Comparison of ENCODE assay signal across 13 cellular contexts in genomic region chrX:39773150-39773549, GRCh38.
DNase-seq lines count a peak whose midpoint lies in the region; ATAC-seq and TF ChIP-seq lines count a peak whose summit lies in the region.
"Had no signal": no experiment of that assay in that cellular context is flagged by ENCODE, and none has a peak within 500 bp of the region (broad histone marks: within the 10 kb centered on the region; RNA-seq: fewer than 3 reads in every experiment).

No MANE protein-coding gene starts in this region.

- H3K27ac ChIP-seq in coronary artery = no peak overlapping the region

- no peak overlapping the region for H3K4me3 Mint-ChIP-seq in activated naive CD4-positive, alpha-beta T cell treated with anti-CD3 and anti-CD28 coated beads, Interleukin-2, amount 50 U/mL, for 24 hours
- peak overlapping the region; percentile 10 for H3K4me3 Mint-ChIP-seq in activated naive CD8-positive, alpha-beta T cell treated with anti-CD3 and anti-CD28 coated beads, Interleukin-2, amount 10 ng/mL, durations not matched to agents 7 days and 5 days
- H3K4me3 Mint-ChIP-seq in progenitor cell of endocrine pancreas (ENCODE audit: low read depth) = peak overlapping the region; percentile 30
- H3K4me3 Mint-ChIP-seq: IgD-negative memory B cell, nephron progenitor cell had no signal

- DNase-seq in activated naive CD4-positive, alpha-beta T cell treated with anti-CD3 and anti-CD28 coated beads, Interleukin-2, amount 50 U/mL, for 16 hours = no peak
- peak; percentile 84 to 89 for DNase-seq in NCI-H526 (lab: John Stamatoyannopoulos, UW)
- DNase-seq in activated naive CD8-positive, alpha-beta T cell treated with anti-CD3 and anti-CD28 coated beads, Interleukin-2, amount 10 ng/mL, durations not matched to agents 7 days and 5 days = no peak
- DNase-seq in progenitor cell of endocrine pancreas (ENCODE audit: low spot score, unreplicated experiment) = no peak
- no peak for DNase-seq in coronary artery (ENCODE audit: low spot score)
- DNase-seq: NCI-H1092 treated with DMSO at 0.1 percent for 48 hours, NCI-H446, nephron progenitor cell, upper lobe of right lung had no signal

- peaks cover 1% of the 10 kb centered on the region for H3K36me3 Mint-ChIP-seq in activated naive CD4-positive, alpha-beta T cell treated with anti-CD3 and anti-CD28 coated beads, Interleukin-2, amount 50 U/mL, for 24 hours
- peaks cover 2% of the 10 kb centered on the region for H3K36me3 Mint-ChIP-seq in activated naive CD8-positive, alpha-beta T cell treated with anti-CD3 and anti-CD28 coated beads, Interleukin-2, amount 10 ng/mL, durations not matched to agents 7 days and 5 days
- no peaks in the 10 kb centered on the region for H3K36me3 Mint-ChIP-seq in progenitor cell of endocrine pancreas (ENCODE audit: insufficient read depth)
- H3K36me3 Mint-ChIP-seq: IgD-negative memory B cell had no signal

- H3K27ac Mint-ChIP-seq in activated naive CD4-positive, alpha-beta T cell treated with anti-CD3 and anti-CD28 coated beads, Interleukin-2, amount 50 U/mL, for 24 hours = peak overlapping the region; percentile 4
- peak overlapping the region; percentile 79 for H3K27ac Mint-ChIP-seq in activated naive CD8-positive, alpha-beta T cell treated with anti-CD3 and anti-CD28 coated beads, Interleukin-2, amount 10 ng/mL, durations not matched to agents 7 days and 5 days
- H3K27ac Mint-ChIP-seq in progenitor cell of endocrine pancreas = peak overlapping the region; percentile 93
- H3K27ac Mint-ChIP-seq: IgD-negative memory B cell, nephron progenitor cell had no signal

- ATAC-seq in activated naive CD8-positive, alpha-beta T cell treated with anti-CD3 and anti-CD28 coated beads, Interleukin-2, amount 10 ng/mL, durations not matched to agents 7 days and 5 days (ENCODE audit: low read depth) = no peak
- no peak for ATAC-seq in GM21381 (IDR thresholded peaks at IDR 0.05; ENCODE audit: unreplicated experiment)
- no peak for ATAC-seq in HG03378 (IDR thresholded peaks at IDR 0.05; ENCODE audit: unreplicated experiment)
- ATAC-seq: upper lobe of right lung had no signal

- POLR2A ChIA-PET in activated naive CD8-positive, alpha-beta T cell treated with anti-CD3 and anti-CD28 coated beads, Interleukin-2, amount 10 ng/mL, durations not matched to agents 7 days and 5 days (lab: Charles Lee) = interaction anchor here (1.5 kb wide), 1 partner anchor 82 kb away, joined by 4 read pairs; no protein-coding TSS in a partner anchor

- no peak overlapping the region for H3K4me3 ChIP-seq in coronary artery
- H3K4me3 ChIP-seq: upper lobe of right lung had no signal

- TF ChIP-seq CTCF in progenitor cell of endocrine pancreas (IDR thresholded peaks at IDR 0.05; ENCODE audit: unreplicated experiment) (no peak), coronary artery (IDR thresholded peaks at IDR 0.05) (no peak)

- no peaks in the 10 kb centered on the region for H3K27me3 Mint-ChIP-seq in activated naive CD4-positive, alpha-beta T cell treated with anti-CD3 and anti-CD28 coated beads, Interleukin-2, amount 50 U/mL, for 24 hours
- H3K27me3 Mint-ChIP-seq in activated naive CD8-positive, alpha-beta T cell treated with anti-CD3 and anti-CD28 coated beads, Interleukin-2, amount 10 ng/mL, durations not matched to agents 7 days and 5 days = no peaks in the 10 kb centered on the region
- peaks cover 3% of the 10 kb centered on the region for H3K27me3 Mint-ChIP-seq in progenitor cell of endocrine pancreas

- H3K9me3 Mint-ChIP-seq in activated naive CD4-positive, alpha-beta T cell treated with anti-CD3 and anti-CD28 coated beads, Interleukin-2, amount 50 U/mL, for 24 hours = no peaks in the 10 kb centered on the region
- H3K9me3 Mint-ChIP-seq in activated naive CD8-positive, alpha-beta T cell treated with anti-CD3 and anti-CD28 coated beads, Interleukin-2, amount 10 ng/mL, durations not matched to agents 7 days and 5 days = no peaks in the 10 kb centered on the region
- peaks cover 4% of the 10 kb centered on the region for H3K9me3 Mint-ChIP-seq in progenitor cell of endocrine pancreas (ENCODE audit: low read depth)

- peaks cover 46% of the 10 kb centered on the region for H3K4me1 Mint-ChIP-seq in activated naive CD4-positive, alpha-beta T cell treated with anti-CD3 and anti-CD28 coated beads, Interleukin-2, amount 50 U/mL, for 24 hours
- H3K4me1 Mint-ChIP-seq in activated naive CD8-positive, alpha-beta T cell treated with anti-CD3 and anti-CD28 coated beads, Interleukin-2, amount 10 ng/mL, durations not matched to agents 7 days and 5 days = peaks cover 32% of the 10 kb centered on the region
- H3K4me1 Mint-ChIP-seq in progenitor cell of endocrine pancreas (ENCODE audit: low read depth) = peaks cover 28% of the 10 kb centered on the region

Comparison
In these comparisons a context has a peak if more than half of its experiments do, and no peak if none do; other contexts are left out.
1. H3K27ac Mint-ChIP-seq: peak in every context shown above with its lines; median percentile 93 in progenitor cell of endocrine pancreas; 79 in activated naive CD8-positive, alpha-beta T cell treated with anti-CD3 and anti-CD28 coated beads, Interleukin-2, amount 10 ng/mL, durations not matched to agents 7 days and 5 days; 4 in activated naive CD4-positive, alpha-beta T cell treated with anti-CD3 and anti-CD28 coated beads, Interleukin-2, amount 50 U/mL, for 24 hours.
2. DNase-seq: peak in NCI-H526 (2 of 2); none in activated naive CD4-positive, alpha-beta T cell treated with anti-CD3 and anti-CD28 coated beads, Interleukin-2, amount 50 U/mL, for 16 hours (single experiment), activated naive CD8-positive, alpha-beta T cell treated with anti-CD3 and anti-CD28 coated beads, Interleukin-2, amount 10 ng/mL, durations not matched to agents 7 days and 5 days (single experiment), progenitor cell of endocrine pancreas (single experiment) and coronary artery (single experiment).